ENCODE assay signal across 1 cellular context in the genomic region with DNA sequence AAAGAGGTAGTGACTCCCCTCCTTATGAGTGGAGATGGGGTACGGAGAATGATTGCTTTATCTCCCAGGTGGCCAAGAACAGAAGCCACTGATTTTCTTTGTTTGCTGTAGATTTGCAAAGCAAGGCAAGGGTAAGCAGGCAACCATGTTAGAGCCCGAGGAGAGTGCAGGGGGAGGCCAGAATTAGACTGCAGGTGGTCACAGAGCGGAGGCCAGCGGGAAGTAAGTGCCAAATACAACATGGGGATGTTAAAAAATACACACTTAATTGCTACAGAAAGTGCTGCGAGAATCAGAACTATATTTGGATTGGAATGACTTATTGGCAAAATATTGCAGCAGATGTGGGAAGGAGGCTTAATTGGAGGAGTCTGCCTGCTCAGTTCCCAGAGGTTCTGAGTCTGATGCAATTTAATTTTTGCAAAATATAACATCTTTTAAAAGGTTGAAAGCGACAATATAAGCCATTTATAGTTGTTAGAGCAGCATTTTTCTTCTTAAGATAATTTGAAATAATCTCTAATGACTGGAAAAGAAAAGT.
TF ChIP-seq lines count a peak whose summit lies in the region.

No MANE protein-coding gene starts in this region.

TF ChIP-seq in GM23338, 12 proteins besides CTCF, POLR2A, EP300 and RAD21 (continued from another document):
- TF ChIP-seq, protein P1, sequence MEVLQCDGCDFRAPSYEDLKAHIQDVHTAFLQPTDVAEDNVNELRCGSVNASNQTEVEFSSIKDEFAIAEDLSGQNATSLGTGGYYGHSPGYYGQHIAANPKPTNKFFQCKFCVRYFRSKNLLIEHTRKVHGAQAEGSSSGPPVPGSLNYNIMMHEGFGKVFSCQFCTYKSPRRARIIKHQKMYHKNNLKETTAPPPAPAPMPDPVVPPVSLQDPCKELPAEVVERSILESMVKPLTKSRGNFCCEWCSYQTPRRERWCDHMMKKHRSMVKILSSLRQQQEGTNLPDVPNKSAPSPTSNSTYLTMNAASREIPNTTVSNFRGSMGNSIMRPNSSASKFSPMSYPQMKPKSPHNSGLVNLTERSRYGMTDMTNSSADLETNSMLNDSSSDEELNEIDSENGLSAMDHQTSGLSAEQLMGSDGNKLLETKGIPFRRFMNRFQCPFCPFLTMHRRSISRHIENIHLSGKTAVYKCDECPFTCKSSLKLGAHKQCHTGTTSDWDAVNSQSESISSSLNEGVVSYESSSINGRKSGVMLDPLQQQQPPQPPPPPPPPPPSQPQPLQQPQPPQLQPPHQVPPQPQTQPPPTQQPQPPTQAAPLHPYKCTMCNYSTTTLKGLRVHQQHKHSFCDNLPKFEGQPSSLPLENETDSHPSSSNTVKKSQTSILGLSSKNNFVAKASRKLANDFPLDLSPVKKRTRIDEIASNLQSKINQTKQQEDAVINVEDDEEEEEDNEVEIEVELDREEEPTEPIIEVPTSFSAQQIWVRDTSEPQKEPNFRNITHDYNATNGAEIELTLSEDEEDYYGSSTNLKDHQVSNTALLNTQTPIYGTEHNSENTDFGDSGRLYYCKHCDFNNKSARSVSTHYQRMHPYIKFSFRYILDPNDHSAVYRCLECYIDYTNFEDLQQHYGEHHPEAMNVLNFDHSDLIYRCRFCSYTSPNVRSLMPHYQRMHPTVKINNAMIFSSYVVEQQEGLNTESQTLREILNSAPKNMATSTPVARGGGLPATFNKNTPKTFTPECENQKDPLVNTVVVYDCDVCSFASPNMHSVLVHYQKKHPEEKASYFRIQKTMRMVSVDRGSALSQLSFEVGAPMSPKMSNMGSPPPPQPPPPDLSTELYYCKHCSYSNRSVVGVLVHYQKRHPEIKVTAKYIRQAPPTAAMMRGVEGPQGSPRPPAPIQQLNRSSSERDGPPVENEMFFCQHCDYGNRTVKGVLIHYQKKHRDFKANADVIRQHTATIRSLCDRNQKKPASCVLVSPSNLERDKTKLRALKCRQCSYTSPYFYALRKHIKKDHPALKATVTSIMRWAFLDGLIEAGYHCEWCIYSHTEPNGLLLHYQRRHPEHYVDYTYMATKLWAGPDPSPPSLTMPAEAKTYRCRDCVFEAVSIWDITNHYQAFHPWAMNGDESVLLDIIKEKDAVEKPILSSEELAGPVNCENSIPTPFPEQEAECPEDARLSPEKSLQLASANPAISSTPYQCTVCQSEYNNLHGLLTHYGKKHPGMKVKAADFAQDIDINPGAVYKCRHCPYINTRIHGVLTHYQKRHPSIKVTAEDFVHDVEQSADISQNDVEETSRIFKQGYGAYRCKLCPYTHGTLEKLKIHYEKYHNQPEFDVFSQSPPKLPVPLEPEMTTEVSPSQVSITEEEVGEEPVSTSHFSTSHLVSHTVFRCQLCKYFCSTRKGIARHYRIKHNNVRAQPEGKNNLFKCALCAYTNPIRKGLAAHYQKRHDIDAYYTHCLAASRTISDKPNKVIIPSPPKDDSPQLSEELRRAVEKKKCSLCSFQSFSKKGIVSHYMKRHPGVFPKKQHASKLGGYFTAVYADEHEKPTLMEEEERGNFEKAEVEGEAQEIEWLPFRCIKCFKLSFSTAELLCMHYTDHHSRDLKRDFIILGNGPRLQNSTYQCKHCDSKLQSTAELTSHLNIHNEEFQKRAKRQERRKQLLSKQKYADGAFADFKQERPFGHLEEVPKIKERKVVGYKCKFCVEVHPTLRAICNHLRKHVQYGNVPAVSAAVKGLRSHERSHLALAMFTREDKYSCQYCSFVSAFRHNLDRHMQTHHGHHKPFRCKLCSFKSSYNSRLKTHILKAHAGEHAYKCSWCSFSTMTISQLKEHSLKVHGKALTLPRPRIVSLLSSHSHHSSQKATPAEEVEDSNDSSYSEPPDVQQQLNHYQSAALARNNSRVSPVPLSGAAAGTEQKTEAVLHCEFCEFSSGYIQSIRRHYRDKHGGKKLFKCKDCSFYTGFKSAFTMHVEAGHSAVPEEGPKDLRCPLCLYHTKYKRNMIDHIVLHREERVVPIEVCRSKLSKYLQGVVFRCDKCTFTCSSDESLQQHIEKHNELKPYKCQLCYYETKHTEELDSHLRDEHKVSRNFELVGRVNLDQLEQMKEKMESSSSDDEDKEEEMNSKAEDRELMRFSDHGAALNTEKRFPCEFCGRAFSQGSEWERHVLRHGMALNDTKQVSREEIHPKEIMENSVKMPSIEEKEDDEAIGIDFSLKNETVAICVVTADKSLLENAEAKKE (CRISPR knock-in tag; IDR thresholded peaks at IDR 0.05): no peak
- TF ChIP-seq REST (IDR thresholded peaks at IDR 0.05; ENCODE audit: unreplicated experiment) (no peak), CREB1 (CRISPR knock-in tag; IDR thresholded peaks at IDR 0.05; ENCODE audit: low read depth) (no peak), JUNB (IDR thresholded peaks at IDR 0.05; ENCODE audit: unreplicated experiment) (no peak), STAT1 (IDR thresholded peaks at IDR 0.05; ENCODE audit: unreplicated experiment) (no peak), POLR2AphosphoS5 (IDR thresholded peaks at IDR 0.05; ENCODE audit: low read depth) (no peak), EZH2 (IDR thresholded peaks at IDR 0.05; ENCODE audit: low read depth, unreplicated experiment) (no peak)
- TF ChIP-seq, protein P2, sequence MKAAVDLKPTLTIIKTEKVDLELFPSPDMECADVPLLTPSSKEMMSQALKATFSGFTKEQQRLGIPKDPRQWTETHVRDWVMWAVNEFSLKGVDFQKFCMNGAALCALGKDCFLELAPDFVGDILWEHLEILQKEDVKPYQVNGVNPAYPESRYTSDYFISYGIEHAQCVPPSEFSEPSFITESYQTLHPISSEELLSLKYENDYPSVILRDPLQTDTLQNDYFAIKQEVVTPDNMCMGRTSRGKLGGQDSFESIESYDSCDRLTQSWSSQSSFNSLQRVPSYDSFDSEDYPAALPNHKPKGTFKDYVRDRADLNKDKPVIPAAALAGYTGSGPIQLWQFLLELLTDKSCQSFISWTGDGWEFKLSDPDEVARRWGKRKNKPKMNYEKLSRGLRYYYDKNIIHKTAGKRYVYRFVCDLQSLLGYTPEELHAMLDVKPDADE (IDR thresholded peaks at IDR 0.05): no peak
